In the genomic region with DNA sequence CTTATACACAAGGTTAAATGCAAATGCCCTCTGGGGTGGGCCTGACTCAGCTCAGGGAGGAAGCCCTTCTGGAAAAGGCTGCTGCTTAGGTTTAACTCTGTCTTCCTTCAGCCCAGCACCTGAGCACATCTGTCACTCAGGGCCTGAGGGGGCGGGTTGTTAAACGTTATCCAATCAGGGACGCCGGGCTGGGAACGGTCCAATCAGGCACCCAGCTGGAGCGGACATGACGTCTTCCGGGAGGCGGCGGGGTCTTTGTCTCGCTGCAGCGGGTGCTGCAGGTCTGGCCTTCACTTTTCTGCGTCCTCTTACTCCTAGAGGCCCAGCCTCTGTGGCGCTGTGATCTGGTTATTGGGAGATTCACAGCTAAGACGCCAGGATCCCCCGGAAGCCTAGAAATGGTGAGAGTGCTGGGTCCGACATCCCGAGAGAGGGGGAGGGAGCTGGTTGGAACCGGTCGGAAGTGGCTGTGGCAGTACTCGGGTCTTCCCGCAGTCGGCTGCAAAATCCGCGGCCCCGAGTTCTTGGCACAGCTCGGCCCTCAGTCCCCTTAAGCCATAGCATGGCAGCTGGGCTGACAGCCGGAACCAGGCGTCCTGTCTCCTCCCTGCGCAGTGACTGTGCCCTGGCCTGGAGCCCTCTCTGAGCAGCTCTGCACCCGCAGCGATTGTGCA, we compare ENCODE assay signal across 8 cellular contexts. TPM values are rescaled to one million over a fixed set of nuclear protein-coding genes. Genes with fewer than 3 reads are reported as not detected.
DNase-seq lines count a peak whose midpoint lies in the region; ATAC-seq and TF ChIP-seq lines count a peak whose summit lies in the region.

A gene (plus strand): TSS at position 258 of the 674 bp plus-strand sequence. CDS start 141 bp downstream, at position 399.

- peak; percentile 100 for ATAC-seq in GM19025 (IDR thresholded peaks at IDR 0.05; ENCODE audit: low read depth, unreplicated experiment)
- ATAC-seq in HG03280 (IDR thresholded peaks at IDR 0.05; ENCODE audit: unreplicated experiment), result peak; percentile 100
- ATAC-seq in central memory CD8-positive, alpha-beta T cell (replicated peaks; ENCODE audit: extremely low read depth, poor library complexity, severe bottlenecking), result peak; percentile 99

- H3K36me3 Mint-ChIP-seq in central memory CD8-positive, alpha-beta T cell (ENCODE audit: insufficient read depth), result peaks cover 19% of the 10 kb centered on the region

- H3K27ac Mint-ChIP-seq in central memory CD8-positive, alpha-beta T cell (ENCODE audit: low read depth), result peak within 1 kb of the TSS; percentile 98

- H3K9me3 Mint-ChIP-seq in central memory CD8-positive, alpha-beta T cell, result no peaks in the 10 kb centered on the region

- peaks cover 8 to 38% (median 22%) of the 10 kb centered on the region in 6 donors for H3K4me1 ChIP-seq in spleen

- TF ChIP-seq CTCF in AG09319 (IDR thresholded peaks at IDR 0.05; ENCODE audit: low read depth, low read length) (no peak), spleen (IDR thresholded peaks at IDR 0.05 in 8 of 11, conservative IDR thresholded peaks at IDR 0.05 in 3 of 11) (peak in 4 of 11 experiments; percentile 8 to 35 (median 26))

- TF ChIP-seq POLR2A in spleen (IDR thresholded peaks at IDR 0.05), result no peak

- peak within 1 kb of the TSS; percentile 98 for H3K4me3 Mint-ChIP-seq in central memory CD8-positive, alpha-beta T cell

- intact Hi-C loops in spleen (cut with DNase I; ENCODE audit: low total_unique reads), result no loop called here

- WGBS in spleen, 5 donors, result 0 to 1% (median 1%) methylated on average over 18 to 32 of the region's 32 CpGs

- no peaks in the 10 kb centered on the region for H3K27me3 Mint-ChIP-seq in central memory CD8-positive, alpha-beta T cell

- H3K9me3 ChIP-seq in spleen, result no peaks in the 10 kb centered on the region

- DNase-seq in AG09319 (ENCODE audit: extremely low read depth, low read depth) (peak; percentile 78), NCI-H345 (lab: John Stamatoyannopoulos, UW) (peak; percentile 98), iris pigment epithelial cell (ENCODE audit: low read depth) (peak; percentile 94), spleen (peak; percentile 95)
- DNase-seq in activated CD4-positive, CD25-positive, alpha-beta regulatory T cell (lab: John Stamatoyannopoulos, UW), result peak; percentile 80 to 90 (median 84)
- peak; percentile 87 to 89 for DNase-seq in central memory CD8-positive, alpha-beta T cell (ENCODE audit: low spot score in 2 of 2)

- H3K4me1 Mint-ChIP-seq in central memory CD8-positive, alpha-beta T cell, result peaks cover 16% of the 10 kb centered on the region

- peak within 1 kb of the TSS; percentile 83 to 91 (median 86) for H3K27ac ChIP-seq in spleen

- H3K27me3 ChIP-seq in spleen (replicated peaks in 1 of 7), result no peaks in the 10 kb centered on the region

- peak within 1 kb of the TSS; percentile 75 to 82 (median 79) for H3K4me3 ChIP-seq in spleen

- peaks cover 0 to 25% (median 5%) of the 10 kb centered on the region in 6 donors for H3K36me3 ChIP-seq in spleen

RNA-seq across cellular contexts. Expression of the gene that starts here (rescaled TPM):
- 10 to 100 TPM in 6 of 7 donors, 1 to 10 TPM in 1; 9.4 to 39.9 (median 13.6) TPM for total RNA-seq in spleen
- 1 to 10 TPM; 7.0 to 9.6 (median 8.3) TPM for polyA plus RNA-seq in spleen

Comparison
In these comparisons a context has a peak if more than half of its experiments do, and no peak if none do; other contexts are left out.
1. Peak in every context shown above with its lines: DNase-seq, ATAC-seq, H3K4me3 ChIP-seq and H3K27ac ChIP-seq.